ENCODE assay signal across 8 cellular contexts in genomic region chr1:1001631-1002300, GRCh38. TPM values are rescaled to one million over a fixed set of nuclear protein-coding genes. Genes with fewer than 3 reads are reported as not detected.
A peak's percentile ranks its signal among the peaks of the same experiment; 100 is the strongest.
DNase-seq lines count a peak whose midpoint lies in the region; ATAC-seq, FAIRE-seq and TF ChIP-seq lines count a peak whose summit lies in the region.

No MANE protein-coding gene starts in this region.

- CTCF ChIA-PET in naive thymus-derived CD4-positive, alpha-beta T cell (lab: Charles Lee) = interaction anchor here (0.7 to 2.3 kb wide), 5 partner anchors 9 to 271 kb away, joined by 3 to 15 read pairs (median 3); partner anchors contain the start of gene ISG15

- intact Hi-C loops in esophagus squamous epithelium (cut with DNase I) = no loop called here
- intact Hi-C loops in naive thymus-derived CD4-positive, alpha-beta T cell (cut with micrococcal nuclease) = loop anchor here in 1 of 2 donors (1.0 kb wide), 4 partner anchors 12 to 115 kb away; partner anchors contain the start of genes C1orf159 and ISG15

- peak overlapping the region; percentile 59 to 78 (median 68) for H3K4me3 ChIP-seq in esophagus squamous epithelium
- peak overlapping the region; percentile 42 for H3K4me3 ChIP-seq in naive thymus-derived CD4-positive, alpha-beta T cell (ENCODE audit: low read length)

- H3K27ac Mint-ChIP-seq in activated T-cell treated with anti-CD3 and anti-CD28 coated beads, Interleukin-2, amount 50 U/mL, for 24 hours = no peak overlapping the region
- peak overlapping the region in 1 of 9 donors; percentile 28 for H3K27ac Mint-ChIP-seq in naive thymus-derived CD4-positive, alpha-beta T cell
- peak overlapping the region in 1 of 2 donors; percentile 72 for H3K27ac Mint-ChIP-seq in stimulated activated naive CD8-positive, alpha-beta T cell treated with anti-CD3 and anti-CD28 coated beads, Interleukin-15, amount 100 ng/mL, for 72 hours

- no peak for TF ChIP-seq POLR2A in GM12892 (IDR thresholded peaks at IDR 0.05; ENCODE audit: low read depth, low read length)
- TF ChIP-seq POLR2A in esophagus squamous epithelium (IDR thresholded peaks at IDR 0.05) = peak in 1 of 4 donors; percentile 61

- H3K36me3 Mint-ChIP-seq in activated T-cell treated with anti-CD3 and anti-CD28 coated beads, Interleukin-2, amount 50 U/mL, for 24 hours (ENCODE audit: low read depth) = no peaks in the 10 kb centered on the region
- peaks cover 0 to 4% (median 0%) of the 10 kb centered on the region in 5 donors for H3K36me3 Mint-ChIP-seq in naive thymus-derived CD4-positive, alpha-beta T cell

- peak; percentile 49 for ATAC-seq in naive thymus-derived CD4-positive, alpha-beta T cell
- ATAC-seq in stimulated activated naive CD8-positive, alpha-beta T cell treated with anti-CD3 and anti-CD28 coated beads, Interleukin-15, amount 100 ng/mL, for 72 hours = peak; percentile 52

- FAIRE-seq in GM12892 (lab: Jason Lieb, UNC) = peak; percentile 48

- TF ChIP-seq CTCF in 22Rv1 (IDR thresholded peaks at IDR 0.05) = peak; percentile 99
- peak; percentile 75 to 98 (median 91) for TF ChIP-seq CTCF in esophagus squamous epithelium (IDR thresholded peaks at IDR 0.05)

- peaks cover 15% of the 10 kb centered on the region for H3K4me1 Mint-ChIP-seq in activated T-cell treated with anti-CD3 and anti-CD28 coated beads, Interleukin-2, amount 50 U/mL, for 24 hours (ENCODE audit: low read depth)
- peaks cover 3 to 25% (median 13%) of the 10 kb centered on the region in 7 donors for H3K4me1 Mint-ChIP-seq in naive thymus-derived CD4-positive, alpha-beta T cell
- H3K4me1 Mint-ChIP-seq in stimulated activated naive CD8-positive, alpha-beta T cell treated with anti-CD3 and anti-CD28 coated beads, Interleukin-15, amount 100 ng/mL, for 72 hours = peaks cover 50% of the 10 kb centered on the region

- H3K4me1 ChIP-seq in esophagus squamous epithelium = peaks cover 34 to 76% (median 41%) of the 10 kb centered on the region in 3 donors
- H3K4me1 ChIP-seq in naive thymus-derived CD4-positive, alpha-beta T cell (ENCODE audit: control insufficient read depth in 2 of 2, insufficient read depth in 2 of 2, low read length in 2 of 2) = peaks cover 12 to 18% of the 10 kb centered on the region in 2 donors

- 5 to 8% methylated on average over 5 to 7 of the region's 64 CpGs for WGBS in esophagus squamous epithelium, 2 donors

- H3K36me3 ChIP-seq in esophagus squamous epithelium = no peaks in the 10 kb centered on the region
- no peaks in the 10 kb centered on the region for H3K36me3 ChIP-seq in naive thymus-derived CD4-positive, alpha-beta T cell (ENCODE audit: control insufficient read depth in 2 of 3, insufficient read depth in 3 of 3, low read length in 3 of 3)

- H3K4me3 Mint-ChIP-seq in activated T-cell treated with anti-CD3 and anti-CD28 coated beads, Interleukin-2, amount 50 U/mL, for 24 hours = no peak overlapping the region
- peak overlapping the region; percentile 20 to 79 (median 62) for H3K4me3 Mint-ChIP-seq in naive thymus-derived CD4-positive, alpha-beta T cell
- peak overlapping the region in 1 of 2 donors; percentile 39 for H3K4me3 Mint-ChIP-seq in stimulated activated naive CD8-positive, alpha-beta T cell treated with anti-CD3 and anti-CD28 coated beads, Interleukin-15, amount 100 ng/mL, for 72 hours

- peak overlapping the region; percentile 99 for H3K27ac ChIP-seq in 22Rv1
- H3K27ac ChIP-seq in esophagus squamous epithelium = peak overlapping the region; percentile 91 to 97 (median 94)
- H3K27ac ChIP-seq in naive thymus-derived CD4-positive, alpha-beta T cell (ENCODE audit: low read depth, low read length) = peak overlapping the region; percentile 20

- peaks cover 60% of the 10 kb centered on the region for H3K27me3 Mint-ChIP-seq in activated T-cell treated with anti-CD3 and anti-CD28 coated beads, Interleukin-2, amount 50 U/mL, for 24 hours
- H3K27me3 Mint-ChIP-seq in naive thymus-derived CD4-positive, alpha-beta T cell = peaks cover 10 to 50% (median 22%) of the 10 kb centered on the region in 5 donors
- peaks cover 86% of the 10 kb centered on the region for H3K27me3 Mint-ChIP-seq in stimulated activated naive CD8-positive, alpha-beta T cell treated with anti-CD3 and anti-CD28 coated beads, Interleukin-15, amount 100 ng/mL, for 72 hours

- DNase-seq in GM12892 (ENCODE audit: insufficient read length) (peak; percentile 94), NCI-H460 (ENCODE audit: extremely low read depth, low read depth) (peak; percentile 64), esophagus squamous epithelium (lab: John Stamatoyannopoulos, UW) (no peak), NCI-H146 (lab: John Stamatoyannopoulos, UW) (no peak)
- peak; percentile 84 for DNase-seq in activated T-cell treated with anti-CD3 and anti-CD28 coated beads, Interleukin-2, amount 50 U/mL, for 24 hours
- peak; percentile 46 to 89 (median 61) for DNase-seq in naive thymus-derived CD4-positive, alpha-beta T cell
- peak; percentile 72 to 75 for DNase-seq in stimulated activated naive CD8-positive, alpha-beta T cell treated with anti-CD3 and anti-CD28 coated beads, Interleukin-15, amount 100 ng/mL, for 72 hours

- H3K9me3 Mint-ChIP-seq in activated T-cell treated with anti-CD3 and anti-CD28 coated beads, Interleukin-2, amount 50 U/mL, for 24 hours = no peaks in the 10 kb centered on the region
- peaks cover 0 to 1% (median 0%) of the 10 kb centered on the region in 11 donors for H3K9me3 Mint-ChIP-seq in naive thymus-derived CD4-positive, alpha-beta T cell
- no peaks in the 10 kb centered on the region for H3K9me3 Mint-ChIP-seq in stimulated activated naive CD8-positive, alpha-beta T cell treated with anti-CD3 and anti-CD28 coated beads, Interleukin-15, amount 100 ng/mL, for 72 hours

- POLR2A ChIA-PET in naive thymus-derived CD4-positive, alpha-beta T cell (lab: Charles Lee) = interaction anchor here (0.6 to 2.6 kb wide), 2 partner anchors 8 to 12 kb away, joined by 5 to 10 read pairs; partner anchors contain the start of gene ISG15

- peaks cover 0 to 98% (median 3%) of the 10 kb centered on the region in 4 donors for H3K27me3 ChIP-seq in esophagus squamous epithelium
- peaks cover 9 to 20% of the 10 kb centered on the region in 2 donors for H3K27me3 ChIP-seq in naive thymus-derived CD4-positive, alpha-beta T cell (ENCODE audit: control insufficient read depth in 2 of 2, insufficient read depth in 2 of 2, low read length in 2 of 2)

- H3K9me3 ChIP-seq in esophagus squamous epithelium = no peaks in the 10 kb centered on the region
- H3K9me3 ChIP-seq in naive thymus-derived CD4-positive, alpha-beta T cell (ENCODE audit: control insufficient read depth in 2 of 3, low read length in 3 of 3) = no peaks in the 10 kb centered on the region

RNA-seq across cellular contexts. Expression of gene HES4, which starts 1.9 kb away (rescaled TPM):
- not detected for polyA plus RNA-seq in GM12892 (2012; ENCODE audit: missing spikeins)
- total RNA-seq in NCI-H460 (2014; rRNA removed; shearing (Covaris generic)) = 10.6 and 13.5 TPM in 2 replicates
- polyA plus RNA-seq in NCI-H460 (2014; cell fraction: nucleus; rRNA removed) = 70.9 and 99.9 TPM in 2 replicates
- 10 to 100 TPM; 15.1 to 16.2 (median 15.3) TPM for total RNA-seq in esophagus squamous epithelium
- total RNA-seq in naive thymus-derived CD4-positive, alpha-beta T cell = 10 to 100 TPM in 2 of 5 experiments, under 1 TPM in 1, not detected in 2; 0.22 to 35.0 (median 18.8) TPM
- polyA plus RNA-seq in naive thymus-derived CD4-positive, alpha-beta T cell = 1 to 10 TPM in 1 of 2 donors, under 1 TPM in 1; 0.61 to 1.8 TPM

RNA-seq across cellular contexts. Expression of gene ISG15, which starts 11.5 kb away (rescaled TPM):
- 54.6 TPM for polyA plus RNA-seq in GM12892 (2012; ENCODE audit: missing spikeins)
- 5.3 TPM in 2 replicates for total RNA-seq in NCI-H460 (2014; rRNA removed; shearing (Covaris generic))
- 9.7 and 13.3 TPM in 2 replicates for polyA plus RNA-seq in NCI-H460 (2014; cell fraction: nucleus; rRNA removed)
- total RNA-seq in esophagus squamous epithelium = 10 to 100 TPM in 2 of 4 donors, 1 to 10 TPM in 2; 7.2 to 44.3 (median 10.3) TPM
- 100 to 1,000 TPM in 1 of 5 experiments, 10 to 100 TPM in 4; 17.4 to 227 (median 25.4) TPM for total RNA-seq in naive thymus-derived CD4-positive, alpha-beta T cell
- 100 to 1,000 TPM; 114 to 218 TPM for polyA plus RNA-seq in naive thymus-derived CD4-positive, alpha-beta T cell

RNA-seq across cellular contexts. Expression of gene AGRN, which starts 18.2 kb away (rescaled TPM):
- 15.1 TPM for polyA plus RNA-seq in GM12892 (2012; ENCODE audit: missing spikeins)
- 37.8 and 48.0 TPM in 2 replicates for total RNA-seq in NCI-H460 (2014; rRNA removed; shearing (Covaris generic))
- 168 and 186 TPM in 2 replicates for polyA plus RNA-seq in NCI-H460 (2014; cell fraction: nucleus; rRNA removed)
- 10 to 100 TPM; 20.0 to 35.8 (median 32.0) TPM for total RNA-seq in esophagus squamous epithelium
- total RNA-seq in naive thymus-derived CD4-positive, alpha-beta T cell = 10 to 100 TPM in 1 of 5 experiments, 1 to 10 TPM in 4; 1.8 to 10.9 (median 4.9) TPM
- polyA plus RNA-seq in naive thymus-derived CD4-positive, alpha-beta T cell = 1 to 10 TPM in 1 of 2 donors, under 1 TPM in 1; 0.19 to 1.2 TPM

RNA-seq across cellular contexts. Expression of gene PERM1, which starts 19.9 kb away (rescaled TPM):
- not detected for polyA plus RNA-seq in GM12892 (2012; ENCODE audit: missing spikeins)
- not detected in 2 replicates for total RNA-seq in NCI-H460 (2014; rRNA removed; shearing (Covaris generic))
- not detected in 2 replicates for polyA plus RNA-seq in NCI-H460 (2014; cell fraction: nucleus; rRNA removed)
- not detected for total RNA-seq in esophagus squamous epithelium
- total RNA-seq in naive thymus-derived CD4-positive, alpha-beta T cell = not detected
- not detected for polyA plus RNA-seq in naive thymus-derived CD4-positive, alpha-beta T cell

RNA-seq across cellular contexts. Expression of gene PLEKHN1, which starts 35.5 kb away (rescaled TPM):
- 0.11 TPM for polyA plus RNA-seq in GM12892 (2012; ENCODE audit: missing spikeins)
- 0.43 and 0.84 TPM in 2 replicates for total RNA-seq in NCI-H460 (2014; rRNA removed; shearing (Covaris generic))
- polyA plus RNA-seq in NCI-H460 (2014; cell fraction: nucleus; rRNA removed) = 6.4 and 7.2 TPM in 2 replicates
- 10 to 100 TPM; 16.8 to 39.6 (median 23.4) TPM for total RNA-seq in esophagus squamous epithelium
- 1 to 10 TPM in 3 of 5 experiments, under 1 TPM in 2; 0.24 to 3.0 (median 1.0) TPM for total RNA-seq in naive thymus-derived CD4-positive, alpha-beta T cell
- polyA plus RNA-seq in naive thymus-derived CD4-positive, alpha-beta T cell = under 1 TPM in 1 of 2 donors, not detected in 1; 0.18 TPM

Comparison
In these comparisons a context has a peak if more than half of its experiments do, and no peak if none do; other contexts are left out.
1. H3K27ac ChIP-seq: peak in every context shown above with its lines; median percentile 99 in 22Rv1; 94 in esophagus squamous epithelium; 20 in naive thymus-derived CD4-positive, alpha-beta T cell.
2. DNase-seq: peak in GM12892 (single experiment), NCI-H460 (single experiment), activated T-cell treated with anti-CD3 and anti-CD28 coated beads, Interleukin-2, amount 50 U/mL, for 24 hours (single experiment), naive thymus-derived CD4-positive, alpha-beta T cell (9 of 9) and stimulated activated naive CD8-positive, alpha-beta T cell treated with anti-CD3 and anti-CD28 coated beads, Interleukin-15, amount 100 ng/mL, for 72 hours (2 of 2); none in esophagus squamous epithelium (single experiment) and NCI-H146 (single experiment).